ENCODE assay signal across 1 cellular context in the genomic region with DNA sequence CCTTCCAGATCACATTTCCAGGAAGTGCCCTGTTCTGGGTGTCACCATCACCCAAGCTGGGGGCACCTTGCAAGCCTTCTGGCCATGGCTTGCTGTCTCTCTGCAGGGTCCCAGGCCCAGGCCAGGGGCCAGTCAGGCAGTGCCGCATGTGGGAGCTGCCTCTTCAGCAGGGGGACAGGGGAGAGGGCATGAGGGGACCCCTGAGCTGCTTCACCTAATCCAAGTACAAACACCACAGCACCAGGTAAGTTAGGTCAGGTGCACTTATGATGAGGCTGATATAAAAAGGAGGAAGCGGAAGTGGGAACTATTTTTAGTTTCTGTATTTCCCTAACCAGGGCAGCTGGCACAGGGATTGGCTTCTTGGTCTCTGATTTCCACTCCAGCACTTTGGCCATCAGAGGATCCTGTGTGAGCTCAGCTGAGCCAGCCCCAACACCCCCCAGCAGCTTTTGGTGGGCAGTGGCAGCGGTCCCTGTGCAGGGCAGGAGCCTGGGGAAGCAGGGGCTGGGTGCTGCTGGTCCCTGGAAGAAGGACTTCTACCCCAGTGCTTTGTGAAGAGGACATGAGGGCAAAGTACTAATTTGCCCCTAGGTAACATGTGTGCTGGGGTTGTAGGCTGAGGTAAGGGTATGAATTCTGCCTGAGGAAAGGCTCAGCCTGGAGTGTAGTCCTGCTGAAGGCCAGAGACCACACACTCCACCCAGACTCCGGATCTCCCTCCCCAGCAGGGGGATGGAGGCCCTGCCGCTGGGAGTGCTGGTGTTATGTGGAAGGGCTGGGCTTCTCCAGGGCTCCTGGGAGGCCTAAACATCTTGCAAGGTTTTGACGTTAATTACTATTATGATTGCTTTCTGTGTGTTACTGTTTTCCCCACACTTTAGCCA.
TF ChIP-seq lines count a peak whose summit lies in the region.

No MANE protein-coding gene starts in this region.

TF ChIP-seq in GM12878, 131 proteins besides CTCF, POLR2A, EP300 and RAD21 (continues in another document):
- TF ChIP-seq SPI1 (IDR thresholded peaks at IDR 0.05; ENCODE audit: borderline replicate concordance, insufficient read depth, low read depth, low read length) (peak; percentile 78; the same call in 1 of the 2 replicates), RAD51 (IDR thresholded peaks at IDR 0.05) (no peak), RB1 (IDR thresholded peaks at IDR 0.05; ENCODE audit: borderline replicate concordance) (no peak), DPF2 (IDR thresholded peaks at IDR 0.05) (no peak), IRF3 (IDR thresholded peaks at IDR 0.05) (no peak), SIX5 (IDR thresholded peaks at IDR 0.05; ENCODE audit: low read depth, low read length, severe bottlenecking) (no peak), TARDBP (IDR thresholded peaks at IDR 0.05; ENCODE audit: borderline replicate concordance) (no peak), TCF7 (IDR thresholded peaks at IDR 0.05; ENCODE audit: borderline replicate concordance) (no peak), IKZF2 (IDR thresholded peaks at IDR 0.05) (peak; percentile 53 to 64; a peak in 3 of 4 replicates), SIN3A (IDR thresholded peaks at IDR 0.05; ENCODE audit: low read depth, low read length) (no peak), EED (IDR thresholded peaks at IDR 0.05; ENCODE audit: low read depth) (no peak), HDGF (IDR thresholded peaks at IDR 0.05) (no peak), PAX8 (IDR thresholded peaks at IDR 0.05) (no peak), PAX5 (IDR thresholded peaks at IDR 0.05; ENCODE audit: borderline replicate concordance, low read depth, low read length) (no peak), ZNF622 (IDR thresholded peaks at IDR 0.05) (no peak), TAF1 (IDR thresholded peaks at IDR 0.05; ENCODE audit: borderline replicate concordance, low read depth, low read length) (no peak), ZBTB4 (CRISPR knock-in tag; IDR thresholded peaks at IDR 0.05) (no peak), HCFC1 (IDR thresholded peaks at IDR 0.05; ENCODE audit: low read length) (no peak), REST (IDR thresholded peaks at IDR 0.05; ENCODE audit: low read depth, low read length) (no peak), TCF12 (IDR thresholded peaks at IDR 0.05; ENCODE audit: low read depth, low read length) (no peak), MTA2 (IDR thresholded peaks at IDR 0.05; ENCODE audit: low read depth) (no peak), IKZF1 (conservative IDR thresholded peaks at IDR 0.05) (peak; percentile 64)
- TF ChIP-seq, protein P1, sequence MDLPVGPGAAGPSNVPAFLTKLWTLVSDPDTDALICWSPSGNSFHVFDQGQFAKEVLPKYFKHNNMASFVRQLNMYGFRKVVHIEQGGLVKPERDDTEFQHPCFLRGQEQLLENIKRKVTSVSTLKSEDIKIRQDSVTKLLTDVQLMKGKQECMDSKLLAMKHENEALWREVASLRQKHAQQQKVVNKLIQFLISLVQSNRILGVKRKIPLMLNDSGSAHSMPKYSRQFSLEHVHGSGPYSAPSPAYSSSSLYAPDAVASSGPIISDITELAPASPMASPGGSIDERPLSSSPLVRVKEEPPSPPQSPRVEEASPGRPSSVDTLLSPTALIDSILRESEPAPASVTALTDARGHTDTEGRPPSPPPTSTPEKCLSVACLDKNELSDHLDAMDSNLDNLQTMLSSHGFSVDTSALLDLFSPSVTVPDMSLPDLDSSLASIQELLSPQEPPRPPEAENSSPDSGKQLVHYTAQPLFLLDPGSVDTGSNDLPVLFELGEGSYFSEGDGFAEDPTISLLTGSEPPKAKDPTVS (IDR thresholded peaks at IDR 0.05; ENCODE audit: low read depth, low read length) = no peak
- TF ChIP-seq, protein P2, sequence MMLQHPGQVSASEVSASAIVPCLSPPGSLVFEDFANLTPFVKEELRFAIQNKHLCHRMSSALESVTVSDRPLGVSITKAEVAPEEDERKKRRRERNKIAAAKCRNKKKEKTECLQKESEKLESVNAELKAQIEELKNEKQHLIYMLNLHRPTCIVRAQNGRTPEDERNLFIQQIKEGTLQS (IDR thresholded peaks at IDR 0.05; ENCODE audit: borderline replicate concordance, extremely low read depth, low read depth, low read length) = no peak
- TF ChIP-seq, protein P3, sequence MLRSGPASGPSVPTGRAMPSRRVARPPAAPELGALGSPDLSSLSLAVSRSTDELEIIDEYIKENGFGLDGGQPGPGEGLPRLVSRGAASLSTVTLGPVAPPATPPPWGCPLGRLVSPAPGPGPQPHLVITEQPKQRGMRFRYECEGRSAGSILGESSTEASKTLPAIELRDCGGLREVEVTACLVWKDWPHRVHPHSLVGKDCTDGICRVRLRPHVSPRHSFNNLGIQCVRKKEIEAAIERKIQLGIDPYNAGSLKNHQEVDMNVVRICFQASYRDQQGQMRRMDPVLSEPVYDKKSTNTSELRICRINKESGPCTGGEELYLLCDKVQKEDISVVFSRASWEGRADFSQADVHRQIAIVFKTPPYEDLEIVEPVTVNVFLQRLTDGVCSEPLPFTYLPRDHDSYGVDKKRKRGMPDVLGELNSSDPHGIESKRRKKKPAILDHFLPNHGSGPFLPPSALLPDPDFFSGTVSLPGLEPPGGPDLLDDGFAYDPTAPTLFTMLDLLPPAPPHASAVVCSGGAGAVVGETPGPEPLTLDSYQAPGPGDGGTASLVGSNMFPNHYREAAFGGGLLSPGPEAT (IDR thresholded peaks at IDR 0.05; ENCODE audit: low read depth) = no peak
- TF ChIP-seq, protein P4, sequence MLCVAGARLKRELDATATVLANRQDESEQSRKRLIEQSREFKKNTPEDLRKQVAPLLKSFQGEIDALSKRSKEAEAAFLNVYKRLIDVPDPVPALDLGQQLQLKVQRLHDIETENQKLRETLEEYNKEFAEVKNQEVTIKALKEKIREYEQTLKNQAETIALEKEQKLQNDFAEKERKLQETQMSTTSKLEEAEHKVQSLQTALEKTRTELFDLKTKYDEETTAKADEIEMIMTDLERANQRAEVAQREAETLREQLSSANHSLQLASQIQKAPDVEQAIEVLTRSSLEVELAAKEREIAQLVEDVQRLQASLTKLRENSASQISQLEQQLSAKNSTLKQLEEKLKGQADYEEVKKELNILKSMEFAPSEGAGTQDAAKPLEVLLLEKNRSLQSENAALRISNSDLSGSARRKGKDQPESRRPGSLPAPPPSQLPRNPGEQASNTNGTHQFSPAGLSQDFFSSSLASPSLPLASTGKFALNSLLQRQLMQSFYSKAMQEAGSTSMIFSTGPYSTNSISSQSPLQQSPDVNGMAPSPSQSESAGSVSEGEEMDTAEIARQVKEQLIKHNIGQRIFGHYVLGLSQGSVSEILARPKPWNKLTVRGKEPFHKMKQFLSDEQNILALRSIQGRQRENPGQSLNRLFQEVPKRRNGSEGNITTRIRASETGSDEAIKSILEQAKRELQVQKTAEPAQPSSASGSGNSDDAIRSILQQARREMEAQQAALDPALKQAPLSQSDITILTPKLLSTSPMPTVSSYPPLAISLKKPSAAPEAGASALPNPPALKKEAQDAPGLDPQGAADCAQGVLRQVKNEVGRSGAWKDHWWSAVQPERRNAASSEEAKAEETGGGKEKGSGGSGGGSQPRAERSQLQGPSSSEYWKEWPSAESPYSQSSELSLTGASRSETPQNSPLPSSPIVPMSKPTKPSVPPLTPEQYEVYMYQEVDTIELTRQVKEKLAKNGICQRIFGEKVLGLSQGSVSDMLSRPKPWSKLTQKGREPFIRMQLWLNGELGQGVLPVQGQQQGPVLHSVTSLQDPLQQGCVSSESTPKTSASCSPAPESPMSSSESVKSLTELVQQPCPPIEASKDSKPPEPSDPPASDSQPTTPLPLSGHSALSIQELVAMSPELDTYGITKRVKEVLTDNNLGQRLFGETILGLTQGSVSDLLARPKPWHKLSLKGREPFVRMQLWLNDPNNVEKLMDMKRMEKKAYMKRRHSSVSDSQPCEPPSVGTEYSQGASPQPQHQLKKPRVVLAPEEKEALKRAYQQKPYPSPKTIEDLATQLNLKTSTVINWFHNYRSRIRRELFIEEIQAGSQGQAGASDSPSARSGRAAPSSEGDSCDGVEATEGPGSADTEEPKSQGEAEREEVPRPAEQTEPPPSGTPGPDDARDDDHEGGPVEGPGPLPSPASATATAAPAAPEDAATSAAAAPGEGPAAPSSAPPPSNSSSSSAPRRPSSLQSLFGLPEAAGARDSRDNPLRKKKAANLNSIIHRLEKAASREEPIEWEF (IDR thresholded peaks at IDR 0.05; ENCODE audit: insufficient replicate concordance, low read depth, low read length) = no peak
- TF ChIP-seq, protein P5, sequence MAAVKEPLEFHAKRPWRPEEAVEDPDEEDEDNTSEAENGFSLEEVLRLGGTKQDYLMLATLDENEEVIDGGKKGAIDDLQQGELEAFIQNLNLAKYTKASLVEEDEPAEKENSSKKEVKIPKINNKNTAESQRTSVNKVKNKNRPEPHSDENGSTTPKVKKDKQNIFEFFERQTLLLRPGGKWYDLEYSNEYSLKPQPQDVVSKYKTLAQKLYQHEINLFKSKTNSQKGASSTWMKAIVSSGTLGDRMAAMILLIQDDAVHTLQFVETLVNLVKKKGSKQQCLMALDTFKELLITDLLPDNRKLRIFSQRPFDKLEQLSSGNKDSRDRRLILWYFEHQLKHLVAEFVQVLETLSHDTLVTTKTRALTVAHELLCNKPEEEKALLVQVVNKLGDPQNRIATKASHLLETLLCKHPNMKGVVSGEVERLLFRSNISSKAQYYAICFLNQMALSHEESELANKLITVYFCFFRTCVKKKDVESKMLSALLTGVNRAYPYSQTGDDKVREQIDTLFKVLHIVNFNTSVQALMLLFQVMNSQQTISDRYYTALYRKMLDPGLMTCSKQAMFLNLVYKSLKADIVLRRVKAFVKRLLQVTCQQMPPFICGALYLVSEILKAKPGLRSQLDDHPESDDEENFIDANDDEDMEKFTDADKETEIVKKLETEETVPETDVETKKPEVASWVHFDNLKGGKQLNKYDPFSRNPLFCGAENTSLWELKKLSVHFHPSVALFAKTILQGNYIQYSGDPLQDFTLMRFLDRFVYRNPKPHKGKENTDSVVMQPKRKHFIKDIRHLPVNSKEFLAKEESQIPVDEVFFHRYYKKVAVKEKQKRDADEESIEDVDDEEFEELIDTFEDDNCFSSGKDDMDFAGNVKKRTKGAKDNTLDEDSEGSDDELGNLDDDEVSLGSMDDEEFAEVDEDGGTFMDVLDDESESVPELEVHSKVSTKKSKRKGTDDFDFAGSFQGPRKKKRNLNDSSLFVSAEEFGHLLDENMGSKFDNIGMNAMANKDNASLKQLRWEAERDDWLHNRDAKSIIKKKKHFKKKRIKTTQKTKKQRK (IDR thresholded peaks at IDR 0.05; ENCODE audit: low read depth, low read length) = no peak
